19 cellular contexts compared by ENCODE assay signal in genomic region chr17:45775148-45775547, GRCh38.
DNase-seq lines count a peak whose midpoint lies in the region; ATAC-seq and TF ChIP-seq lines count a peak whose summit lies in the region.
"Had no signal": no experiment of that assay in that cellular context is flagged by ENCODE, and none has a peak within 500 bp of the region (broad histone marks: within the 10 kb centered on the region; RNA-seq: fewer than 3 reads in every experiment).

No MANE protein-coding gene starts in this region.

- DNase-seq in DMS53 (lab: John Stamatoyannopoulos, UW): peak; percentile 36
- no peak for DNase-seq in DMS53 treated with DMSO at 0.1 percent for 48 hours (lab: John Stamatoyannopoulos, UW; ENCODE audit: unreplicated experiment)
- DNase-seq in NCI-H345 treated with DMSO at 0.1 percent for 48 hours (lab: John Stamatoyannopoulos, UW; ENCODE audit: unreplicated experiment): peak; percentile 74
- peak; percentile 58 for DNase-seq in kidney tubule cell (ENCODE audit: low spot score)
- no peak for DNase-seq in stimulated activated naive CD4-positive, alpha-beta T cell (lab: John Stamatoyannopoulos, UW)
- DNase-seq in NCI-H1048 (lab: John Stamatoyannopoulos, UW): no peak
- DNase-seq: activated effector memory CD4-positive, alpha-beta T cell treated with Interleukin-2 at 50 U/mL for 16 hours; amniotic stem cell; effector memory CD4-positive, alpha-beta T cell; glutamatergic neuron; NCI-H187; T-helper 17 cell had no signal

- H3K9me3 ChIP-seq in HEK293 (ENCODE audit: control insufficient read depth, insufficient read depth, low read depth, low read length): no peaks in the 10 kb centered on the region
- H3K9me3 ChIP-seq: HAP-1, thyroid gland had no signal

- POLR2A ChIA-PET in HEK293 (lab: Yijun Ruan, JAX): no interaction called here

- H3K4me1 ChIP-seq in HEK293 (ENCODE audit: control insufficient read depth, insufficient read depth, low read length): no peaks in the 10 kb centered on the region
- H3K4me1 ChIP-seq: BLaER1, HAP-1 had no signal

- H3K27ac ChIP-seq in HEK293 (ENCODE audit: extremely low read depth, low read depth, low read length): 0 out of 2 replicates have a peak overlapping the region, but pooled peaks have one; percentile 4
- H3K27ac ChIP-seq: 22Rv1, BLaER1, KMS-11 had no signal

- CTCF ChIA-PET in HEK293 (lab: Yijun Ruan, JAX): interaction anchor here (0.6 to 6.1 kb wide), 3 partner anchors 8 to 15 kb away, joined by 3 to 53 read pairs (median 3); partner anchors contain the start of gene CRHR1

- TF ChIP-seq CTCF in HEK293 (tag by site-specific recombination; IDR thresholded peaks at IDR 0.05): no peak

- ATAC-seq in GM21786 (IDR thresholded peaks at IDR 0.05; ENCODE audit: unreplicated experiment): no peak
- ATAC-seq: T-helper 17 cell had no signal

- no peaks in the 10 kb centered on the region for H3K36me3 ChIP-seq in HEK293 (ENCODE audit: control insufficient read depth in 2 of 2, insufficient read depth in 1 of 2, low read length in 2 of 2)
- H3K36me3 ChIP-seq: BLaER1, HAP-1, thyroid gland had no signal

- H3K4me3 ChIP-seq in HEK293 (ENCODE audit: low read depth, low read length): no peak overlapping the region
- H3K4me3 ChIP-seq: BLaER1, HAP-1, thyroid gland had no signal

TF ChIP-seq in HEK293, 187 proteins besides CTCF, POLR2A, EP300 and RAD21:
- 0 out of 2 replicates have a peak, but pooled peaks have one; percentile 7 for TF ChIP-seq SP2 (tag by site-specific recombination; IDR thresholded peaks at IDR 0.05)
- no peak for TF ChIP-seq ZNF398 (tag by site-specific recombination; IDR thresholded peaks at IDR 0.05)
TF ChIP-seq in HEK293: peak in this region for 1.

Comparison
In these comparisons a context has a peak if more than half of its experiments do, and no peak if none do; other contexts are left out.
1. DNase-seq: peak in DMS53 (single experiment), NCI-H345 treated with DMSO at 0.1 percent for 48 hours (single experiment) and kidney tubule cell (single experiment); none in DMS53 treated with DMSO at 0.1 percent for 48 hours (single experiment), stimulated activated naive CD4-positive, alpha-beta T cell (0 of 6) and NCI-H1048 (single experiment).